9 cellular contexts compared by ENCODE assay signal in genomic region chr14:25833341-25834121, GRCh38.
A peak's percentile ranks its signal among the peaks of the same experiment; 100 is the strongest.
DNase-seq lines count a peak whose midpoint lies in the region; ATAC-seq, FAIRE-seq and TF ChIP-seq lines count a peak whose summit lies in the region.
"Had no signal": no experiment of that assay in that cellular context is flagged by ENCODE, and none has a peak within 500 bp of the region (broad histone marks: within the 10 kb centered on the region; RNA-seq: fewer than 3 reads in every experiment).

No MANE protein-coding gene starts in this region.

- H3K27me3 ChIP-seq in effector memory CD4-positive, alpha-beta T cell (replicated peaks; ENCODE audit: control insufficient read depth, insufficient read depth, low read length, poor library complexity, severe bottlenecking) = no peaks in the 10 kb centered on the region
- H3K27me3 ChIP-seq: neutrophil had no signal

- H3K27ac ChIP-seq in effector memory CD4-positive, alpha-beta T cell (ENCODE audit: insufficient read depth, low read length, poor library complexity, severe bottlenecking) = no peak overlapping the region
- H3K27ac ChIP-seq: neutrophil had no signal

- H3K9me3 ChIP-seq in effector memory CD4-positive, alpha-beta T cell (ENCODE audit: control insufficient read depth, low read length) = no peaks in the 10 kb centered on the region
- H3K9me3 ChIP-seq: neutrophil had no signal

- H3K4me1 Mint-ChIP-seq in stimulated activated naive B cell treated with anti-CD40 and anti-IgM and Interleukin-4, amounts not matched to agents 10 μg/mL and 1 μg/mL and 100 μg/mL, for 72 hours = no peaks in the 10 kb centered on the region

- DNase-seq in Jurkat, Clone E6-1 (ENCODE audit: low read depth, low spot score) = peak; percentile 65
- peak; percentile 26 for DNase-seq in RPMI8226
- DNase-seq in globus pallidus (ENCODE audit: low spot score) = peak; percentile 70
- no peak for DNase-seq in stimulated activated naive B cell treated with anti-CD40 and anti-IgM and Interleukin-4, amounts not matched to agents 10 μg/mL and 1 μg/mL and 100 μg/mL, for 72 hours
- DNase-seq in HCEC 1CT = no peak
- DNase-seq in lower leg skin (ENCODE audit: low spot score in 2 of 2) = no peak
- no peak for DNase-seq in effector memory CD4-positive, alpha-beta T cell

- TF ChIP-seq CTCF in lower leg skin (IDR thresholded peaks at IDR 0.05) = no peak

- TF ChIP-seq POLR2A in lower leg skin (IDR thresholded peaks at IDR 0.05) = no peak

- no peak overlapping the region for H3K4me3 Mint-ChIP-seq in stimulated activated naive B cell treated with anti-CD40 and anti-IgM and Interleukin-4, amounts not matched to agents 10 μg/mL and 1 μg/mL and 100 μg/mL, for 72 hours

- no peaks in the 10 kb centered on the region for H3K27me3 Mint-ChIP-seq in stimulated activated naive B cell treated with anti-CD40 and anti-IgM and Interleukin-4, amounts not matched to agents 10 μg/mL and 1 μg/mL and 100 μg/mL, for 72 hours

- H3K9me3 Mint-ChIP-seq in stimulated activated naive B cell treated with anti-CD40 and anti-IgM and Interleukin-4, amounts not matched to agents 10 μg/mL and 1 μg/mL and 100 μg/mL, for 72 hours = peaks cover 0 to 2% of the 10 kb centered on the region in 2 donors

- H3K4me3 ChIP-seq in Jurkat, Clone E6-1 (ENCODE audit: low read length) = no peak overlapping the region
- H3K4me3 ChIP-seq in lower leg skin (ENCODE audit: low read depth, poor library complexity, severe bottlenecking) = no peak overlapping the region
- H3K4me3 ChIP-seq in effector memory CD4-positive, alpha-beta T cell (ENCODE audit: insufficient read depth, low read depth, low read length, poor library complexity, severe bottlenecking) = no peak overlapping the region

- no peak overlapping the region for H3K27ac Mint-ChIP-seq in stimulated activated naive B cell treated with anti-CD40 and anti-IgM and Interleukin-4, amounts not matched to agents 10 μg/mL and 1 μg/mL and 100 μg/mL, for 72 hours

- no peaks in the 10 kb centered on the region for H3K4me1 ChIP-seq in effector memory CD4-positive, alpha-beta T cell (ENCODE audit: control insufficient read depth, insufficient read depth, low read length, poor library complexity, severe bottlenecking)

- ATAC-seq in stimulated activated naive B cell treated with anti-CD40 and anti-IgM and Interleukin-4, amounts not matched to agents 10 μg/mL and 1 μg/mL and 100 μg/mL, for 72 hours (replicated peaks) = peak; percentile 55 to 61

- 55 to 62% methylated on average over 12 of the region's 12 CpGs for WGBS in lower leg skin, 2 donors

- intact Hi-C loops in lower leg skin (cut with DNase I; ENCODE audit: low total_unique reads) = no loop called here

- peak; percentile 52 for FAIRE-seq in A204.1 (lab: Jason Lieb, UNC)

- H3K36me3 ChIP-seq in effector memory CD4-positive, alpha-beta T cell (ENCODE audit: control insufficient read depth, insufficient read depth, low read length) = no peaks in the 10 kb centered on the region
- H3K36me3 ChIP-seq: neutrophil had no signal

- no peaks in the 10 kb centered on the region for H3K36me3 Mint-ChIP-seq in stimulated activated naive B cell treated with anti-CD40 and anti-IgM and Interleukin-4, amounts not matched to agents 10 μg/mL and 1 μg/mL and 100 μg/mL, for 72 hours

Comparison
In these comparisons a context has a peak if more than half of its experiments do, and no peak if none do; other contexts are left out.
1. DNase-seq: peak in Jurkat, Clone E6-1 (single experiment), RPMI8226 (single experiment) and globus pallidus (single experiment); none in stimulated activated naive B cell treated with anti-CD40 and anti-IgM and Interleukin-4, amounts not matched to agents 10 μg/mL and 1 μg/mL and 100 μg/mL, for 72 hours (single experiment), HCEC 1CT (single experiment), lower leg skin (0 of 2) and effector memory CD4-positive, alpha-beta T cell (0 of 3).